In the genomic region with DNA sequence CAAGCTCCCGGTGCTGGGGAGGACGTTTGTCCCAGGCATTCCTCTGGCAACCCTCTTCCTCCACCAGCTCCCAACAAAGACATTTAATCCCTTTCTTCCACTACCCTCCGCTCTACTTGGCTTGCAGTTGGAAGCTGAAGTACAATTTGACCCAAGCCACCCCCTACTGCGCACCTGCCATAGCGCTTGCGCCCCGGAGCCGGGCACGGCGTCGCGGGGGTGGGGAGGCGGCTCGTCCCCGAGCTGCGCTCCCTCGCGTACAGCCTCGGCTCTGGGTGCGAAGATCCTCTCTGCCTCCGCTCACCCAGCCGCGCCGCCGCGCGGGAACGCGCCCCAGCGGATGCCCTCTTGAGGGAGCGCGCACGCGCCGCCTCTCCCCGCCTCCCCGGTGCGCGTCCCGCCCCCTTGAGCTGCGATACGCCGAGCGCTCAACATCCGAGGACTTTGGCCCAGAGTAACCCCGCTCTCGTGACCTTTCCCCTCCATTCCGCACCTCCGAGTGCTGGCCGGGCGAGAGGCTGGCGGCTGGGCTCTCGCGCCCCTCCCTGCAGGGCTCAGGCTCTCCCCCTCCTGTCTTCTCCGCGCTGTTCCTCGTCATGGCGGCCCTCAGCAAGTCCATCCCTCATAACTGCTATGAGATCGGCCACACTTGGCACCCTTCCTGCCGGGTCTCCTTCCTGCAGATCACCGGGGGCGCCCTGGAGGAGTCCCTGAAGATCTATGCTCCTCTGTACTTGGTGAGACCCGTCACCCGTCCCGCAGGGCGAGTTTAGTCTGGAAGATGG, we compare ENCODE assay signal across 8 cellular contexts. TPM values are rescaled to one million over a fixed set of nuclear protein-coding genes. Genes with fewer than 3 reads are reported as not detected.
DNase-seq lines count a peak whose midpoint lies in the region; ATAC-seq and FAIRE-seq lines count a peak whose summit lies in the region.

Gene TMEM135, plus strand, starts transcription at position 485 of the 785 bp plus-strand sequence. Its CDS starts 112 bp downstream, at position 597.

- H3K27ac ChIP-seq in right cardiac atrium (ENCODE audit: low read length), result peak within 1 kb of the TSS; percentile 82

- no peaks in the 10 kb centered on the region for H3K9me3 ChIP-seq in right cardiac atrium (ENCODE audit: control insufficient read depth, low read length)

- under 1% methylated on average over 66 of the region's 66 CpGs for WGBS in right cardiac atrium

- peak; percentile 98 for ATAC-seq in HG02973 (IDR thresholded peaks at IDR 0.05; ENCODE audit: unreplicated experiment)
- ATAC-seq in right cardiac atrium, result peak; percentile 99

- H3K4me3 ChIP-seq in right cardiac atrium (ENCODE audit: low read length), result peak within 1 kb of the TSS; percentile 84

- no peaks in the 10 kb centered on the region for H3K27me3 ChIP-seq in right cardiac atrium (ENCODE audit: control insufficient read depth, insufficient read depth)

- intact Hi-C loops in T-helper 2 cell treated with Interferon-gamma antibody and Interleukin-4, amounts not matched to agents 100 ng/mL and 5 ng/mL, for 36 hours (cut with micrococcal nuclease), result loop anchor here (1.0 to 10.0 kb wide), 5 partner anchors 44 to 1297 kb away; partner anchors contain the start of genes CTSC and FZD4
- intact Hi-C loops in right cardiac atrium (cut with DNase I), result loop anchor here in 2 of 4 donors (5.0 kb wide), 2 partner anchors 80 to 85 kb away; partner anchors contain the start of gene FZD4 (in 1 of the 2)

- H3K4me1 ChIP-seq in right cardiac atrium (ENCODE audit: control insufficient read depth, insufficient read depth, low read length), result peaks cover 2% of the 10 kb centered on the region

- peak; percentile 92 for DNase-seq in GM18507 (ENCODE audit: extremely low spot score, insufficient read length, low read depth)
- peak; percentile 77 to 84 for DNase-seq in NCI-H1930 (lab: John Stamatoyannopoulos, UW)
- peak; percentile 53 to 95 (median 90) for DNase-seq in anterior cingulate cortex (lab: John Stamatoyannopoulos, UW)
- DNase-seq in right cardiac atrium, result peak; percentile 96 to 98 (median 98)
- peak; percentile 64 for DNase-seq in pulmonary artery endothelial cell (ENCODE audit: low read depth, low spot score)
- DNase-seq in urothelium cell line (ENCODE audit: low spot score), result peak; percentile 97

- FAIRE-seq in GM18507 (lab: Jason Lieb, UNC) (peak; percentile 97), urothelium cell line (lab: Jason Lieb, UNC) (peak; percentile 91)

RNA-seq across cellular contexts. Expression of gene TMEM135, which starts in this region (rescaled TPM):
- total RNA-seq in T-helper 2 cell treated with Interferon-gamma antibody and Interleukin-4, amounts not matched to agents 100 ng/mL and 5 ng/mL, for 36 hours, result 28.4 and 40.6 TPM in 2 replicates
- total RNA-seq in right cardiac atrium, result 10 to 100 TPM; 17.3 to 24.1 (median 18.7) TPM
- polyA plus RNA-seq in right cardiac atrium, result 5.7 TPM
- total RNA-seq in pulmonary artery endothelial cell, result 15.8 and 21.1 TPM in 2 replicates

Comparison
In these comparisons a context has a peak if more than half of its experiments do, and no peak if none do; other contexts are left out.
1. Peak in every context shown above with its lines: DNase-seq, ATAC-seq, H3K4me3 ChIP-seq and H3K27ac ChIP-seq.